Comparison of ENCODE assay signal across 8 cellular contexts in genomic region chr11:130916238-130916855, GRCh38. TPM values are rescaled to one million over a fixed set of nuclear protein-coding genes. Genes with fewer than 3 reads are reported as not detected.
A peak's percentile ranks its signal among the peaks of the same experiment; 100 is the strongest.
DNase-seq lines count a peak whose midpoint lies in the region; TF ChIP-seq lines count a peak whose summit lies in the region.

TSS of gene SNX19 (minus strand) at chr11:130916479. CDS start at chr11:130915939, 540 bp downstream.

- no peaks in the 10 kb centered on the region for H3K9me3 ChIP-seq in mesodermal cell (ENCODE audit: control insufficient read depth, low read length)

- 0 to 2% methylated on average over 48 to 69 of the region's 72 CpGs for WGBS in mesodermal cell (ENCODE audit: insufficient coverage in 2 of 2), 2 experiments

- CTCF ChIA-PET in Calu3 (lab: Charles Lee), result interaction anchor here (1.7 kb wide), 1 partner anchor 16 kb away, joined by 7 read pairs; no protein-coding TSS in a partner anchor

- H3K4me1 Mint-ChIP-seq in Calu3 (ENCODE audit: low read depth, unreplicated experiment), result no peaks in the 10 kb centered on the region

- H3K27me3 Mint-ChIP-seq in Calu3 (ENCODE audit: unreplicated experiment), result peaks cover 31% of the 10 kb centered on the region

- intact Hi-C loops in Calu3 (cut with micrococcal nuclease; ENCODE audit: unreplicated experiment), result no loop called here

- in situ Hi-C loops in endometrial microvascular endothelial cells (cut with HindIII; ENCODE audit: inconsistent ontology term, low pct_unique_long_range_greater_than_20kb, low sequenced_read_pairs), result no loop called here

- peaks cover 17% of the 10 kb centered on the region for H3K36me3 Mint-ChIP-seq in Calu3 (ENCODE audit: insufficient read depth, unreplicated experiment)

- H3K27ac ChIP-seq in mesodermal cell (ENCODE audit: low read depth, low read length, severe bottlenecking), result peak within 1 kb of the TSS; percentile 16

- TF ChIP-seq CTCF in Calu3 (IDR thresholded peaks at IDR 0.05; ENCODE audit: unreplicated experiment), result peak; percentile 74
- peak; percentile 96 for TF ChIP-seq CTCF in GM20000 (IDR thresholded peaks at IDR 0.05; ENCODE audit: extremely low read depth, missing control alignments)

- peak within 1 kb of the TSS; percentile 33 for H3K27ac Mint-ChIP-seq in Calu3 (ENCODE audit: unreplicated experiment)

- BruUV-seq in Calu3 (replicated peaks; lab: Mats Ljungman, UMichigan), result no TSS peak

- H3K4me3 Mint-ChIP-seq in Calu3 (ENCODE audit: low read depth, unreplicated experiment), result peak within 1 kb of the TSS; percentile 70

- H3K9me3 Mint-ChIP-seq in Calu3 (ENCODE audit: low read depth, unreplicated experiment), result no peaks in the 10 kb centered on the region

- H3K36me3 ChIP-seq in mesodermal cell (ENCODE audit: control insufficient read depth, insufficient read depth, low read length), result peaks cover 36% of the 10 kb centered on the region

- DNase-seq in Calu3 (peak; percentile 91), GM20000 (ENCODE audit: low spot score) (peak; percentile 96), HT-29 (ENCODE audit: low spot score) (peak; percentile 97), NOMO-1 treated with dmso at 0.1 percent for 144 hours (lab: John Stamatoyannopoulos, UW; ENCODE audit: unreplicated experiment) (peak; percentile 73)
- DNase-seq in activated CD8-positive, alpha-beta memory T cell treated with anti-CD3 and anti-CD28 coated beads, Interleukin-2, amount 50 U/mL, for 24 hours (ENCODE audit: extremely low read depth), result peak; percentile 74
- DNase-seq in stimulated activated CD8-positive, alpha-beta memory T cell treated with anti-CD3 and anti-CD28 coated beads, Interleukin-15, amount 100 ng/mL, for 4 hours (ENCODE audit: low read depth in 2 of 2), result peak; percentile 77 to 79

- peak within 1 kb of the TSS; percentile 84 for H3K4me3 ChIP-seq in mesodermal cell (ENCODE audit: extremely low read depth, insufficient read depth, low read length, poor library complexity, severe bottlenecking)

- no peaks in the 10 kb centered on the region for H3K4me1 ChIP-seq in mesodermal cell (ENCODE audit: control insufficient read depth, insufficient read depth, low read length, poor library complexity, severe bottlenecking)

RNA-seq across cellular contexts. Expression of gene SNX19, which starts in this region (rescaled TPM):
- total RNA-seq in Calu3 (2022) (39.8 and 40.5 TPM in 2 replicates), endometrial microvascular endothelial cells (ENCODE audit: inconsistent ontology term) (53.4 TPM)
- 50.9 and 61.1 TPM in 2 replicates for total RNA-seq in HT-29 (2014; rRNA removed; shearing (Covaris generic))
- polyA plus RNA-seq in mesodermal cell (2013, experiment 1 of 2), result 27.1 TPM
- 22.4 TPM for polyA plus RNA-seq in mesodermal cell (2013, experiment 2 of 2)

Comparison
In these comparisons a context has a peak if more than half of its experiments do, and no peak if none do; other contexts are left out.
1. Peak in every context shown above with its lines: DNase-seq, H3K4me3 ChIP-seq and H3K27ac ChIP-seq.